Comparison of ENCODE assay signal across 8 cellular contexts in genomic region chr12:53268009-53268636, GRCh38. TPM values are rescaled to one million over a fixed set of nuclear protein-coding genes. Genes with fewer than 3 reads are reported as not detected.
DNase-seq lines count a peak whose midpoint lies in the region; ATAC-seq lines count a peak whose summit lies in the region.

ESPL1 (plus strand) TSS chr12:53268299; CDS start chr12:53268767, 468 bp downstream.

- ATAC-seq in GM21360 (IDR thresholded peaks at IDR 0.05; ENCODE audit: unreplicated experiment) (peak; percentile 70), esophagus mucosa (peak; percentile 84)
- peak; percentile 91 for ATAC-seq in stimulated activated effector memory CD8-positive, alpha-beta T cell treated with anti-CD3 and anti-CD28 coated beads, Interleukin-12 subunit alpha, Interleukin-12 subunit beta, amount 100 ng/mL, for 72 hours

- DNase-seq in DMS 273 (lab: John Stamatoyannopoulos, UW; ENCODE audit: unreplicated experiment), result peak; percentile 90
- peak; percentile 78 for DNase-seq in HT-29 (ENCODE audit: low spot score)
- DNase-seq in OCI-M1 (lab: John Stamatoyannopoulos, UW), result peak; percentile 88
- peak; percentile 81 for DNase-seq in activated T-cell treated with anti-CD3 and anti-CD28 coated beads for 24 hours (ENCODE audit: low read depth)
- DNase-seq in myocyte (ENCODE audit: low read depth), result peak; percentile 68
- peak; percentile 81 to 93 for DNase-seq in stimulated activated effector memory CD8-positive, alpha-beta T cell treated with anti-CD3 and anti-CD28 coated beads, Interleukin-12 subunit alpha, Interleukin-12 subunit beta, amount 100 ng/mL, for 72 hours (ENCODE audit: low spot score in 2 of 2)

- H3K4me3 Mint-ChIP-seq in stimulated activated effector memory CD8-positive, alpha-beta T cell treated with anti-CD3 and anti-CD28 coated beads, Interleukin-12 subunit alpha, Interleukin-12 subunit beta, amount 100 ng/mL, for 72 hours, result peak within 1 kb of the TSS; percentile 99

- no peaks in the 10 kb centered on the region for H3K9me3 Mint-ChIP-seq in stimulated activated effector memory CD8-positive, alpha-beta T cell treated with anti-CD3 and anti-CD28 coated beads, Interleukin-12 subunit alpha, Interleukin-12 subunit beta, amount 100 ng/mL, for 72 hours

- H3K27ac Mint-ChIP-seq in stimulated activated effector memory CD8-positive, alpha-beta T cell treated with anti-CD3 and anti-CD28 coated beads, Interleukin-12 subunit alpha, Interleukin-12 subunit beta, amount 100 ng/mL, for 72 hours, result peak within 1 kb of the TSS; percentile 99

- peaks cover 58% of the 10 kb centered on the region for H3K36me3 Mint-ChIP-seq in stimulated activated effector memory CD8-positive, alpha-beta T cell treated with anti-CD3 and anti-CD28 coated beads, Interleukin-12 subunit alpha, Interleukin-12 subunit beta, amount 100 ng/mL, for 72 hours

- H3K4me1 Mint-ChIP-seq in stimulated activated effector memory CD8-positive, alpha-beta T cell treated with anti-CD3 and anti-CD28 coated beads, Interleukin-12 subunit alpha, Interleukin-12 subunit beta, amount 100 ng/mL, for 72 hours, result peaks cover 44% of the 10 kb centered on the region

RNA-seq across cellular contexts. Expression of gene ESPL1, which starts in this region (rescaled TPM):
- 28.0 and 31.0 TPM in 2 replicates for total RNA-seq in HT-29 (2014; rRNA removed; shearing (Covaris generic))
- total RNA-seq in esophagus mucosa (33.8 TPM), myocyte (0.36 and 0.53 TPM in 2 replicates)
- polyA plus RNA-seq in myocyte (2012), result 0.42 TPM

Comparison
In these comparisons a context has a peak if more than half of its experiments do, and no peak if none do; other contexts are left out.
1. Peak in every context shown above with its lines: DNase-seq and ATAC-seq.
2. RNA of gene ESPL1 (total RNA-seq): 33.8 TPM in esophagus mucosa (single experiment) and 28.0 to 31.0 TPM in HT-29; 0.36 to 0.53 TPM in myocyte; every median in the first group is over 10 times any median in the second.
3. Peak in DNase-seq in myocyte; RNA of the gene not detected or under 1 TPM.